In genomic region chr11:44243633-44244343, GRCh38 we compare ENCODE assay signal across 1 cellular context.
TF ChIP-seq lines count a peak whose summit lies in the region.

No MANE protein-coding gene starts in this region.

TF ChIP-seq in WTC11, 78 proteins besides CTCF, POLR2A, EP300 and RAD21 (continued from another document):
- TF ChIP-seq ZNF532 (CRISPR knock-in tag; IDR thresholded peaks at IDR 0.05; ENCODE audit: borderline replicate concordance) (0 out of 2 replicates have a peak, but pooled peaks have one; percentile 68), TEAD4 (CRISPR knock-in tag; IDR thresholded peaks at IDR 0.05) (peak; percentile 86; the same call in 1 of the 2 replicates), GRHL2 (CRISPR knock-in tag; IDR thresholded peaks at IDR 0.05; ENCODE audit: insufficient replicate concordance, severe bottlenecking) (no peak), TEAD1 (CRISPR knock-in tag; IDR thresholded peaks at IDR 0.05) (peak; percentile 98; the same call in 1 of the 2 replicates), NR1H2 (CRISPR knock-in tag; IDR thresholded peaks at IDR 0.05) (no peak), NR2C2 (CRISPR knock-in tag; IDR thresholded peaks at IDR 0.05) (0 out of 2 replicates have a peak, but pooled peaks have one; percentile 40), ETV6 (CRISPR knock-in tag; IDR thresholded peaks at IDR 0.05) (no peak)
